In the genomic region with DNA sequence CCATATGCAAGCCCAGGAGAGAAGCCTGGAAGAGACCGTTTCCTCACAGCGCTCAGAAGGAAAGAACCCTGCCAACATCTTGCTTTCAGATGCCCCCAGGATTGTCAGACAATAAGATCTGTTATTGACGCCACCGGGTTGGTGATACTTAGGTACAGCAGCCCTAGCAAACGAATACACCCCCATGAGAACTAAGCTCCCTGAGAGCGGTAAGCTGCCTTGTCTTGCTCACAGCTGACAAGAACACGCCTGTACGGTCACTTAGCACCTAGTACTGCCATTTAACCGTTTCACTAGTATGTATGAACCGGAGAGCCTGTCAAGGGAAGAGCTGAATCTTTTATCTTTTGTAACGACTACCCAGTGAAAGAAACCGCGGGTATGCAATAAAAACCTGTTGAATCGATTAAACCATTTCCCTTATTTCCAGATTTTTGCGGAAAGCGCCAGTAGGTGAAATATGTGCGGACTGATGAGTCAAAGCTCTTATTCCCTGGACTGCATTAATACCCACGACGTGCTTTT, we compare ENCODE assay signal across 8 cellular contexts. TPM values are rescaled to one million over a fixed set of nuclear protein-coding genes. Genes with fewer than 3 reads are reported as not detected.
DNase-seq lines count a peak whose midpoint lies in the region; ATAC-seq and FAIRE-seq lines count a peak whose summit lies in the region.

No MANE protein-coding gene starts in this region.

- H3K27ac Mint-ChIP-seq in activated naive CD8-positive, alpha-beta T cell treated with anti-CD3 and anti-CD28 coated beads, Interleukin-2, amount 10 ng/mL, durations not matched to agents 7 days and 5 days: no peak overlapping the region

- H3K9ac ChIP-seq in iPS-15b (ENCODE audit: low read depth, low read length): peak overlapping the region; percentile 54

- H3K4me1 Mint-ChIP-seq in activated naive CD8-positive, alpha-beta T cell treated with anti-CD3 and anti-CD28 coated beads, Interleukin-2, amount 10 ng/mL, durations not matched to agents 7 days and 5 days: peaks cover 13% of the 10 kb centered on the region

- DNase-seq in NCI-H510A treated with DMSO at 0.1 percent for 48 hours (lab: John Stamatoyannopoulos, UW) (peak; percentile 57), NCI-H510A (lab: John Stamatoyannopoulos, UW) (no peak), HTR-8/SVneo (ENCODE audit: insufficient read length, low spot score) (no peak)
- no peak for DNase-seq in activated naive CD8-positive, alpha-beta T cell treated with anti-CD3 and anti-CD28 coated beads, Interleukin-2, amount 10 ng/mL, durations not matched to agents 7 days and 5 days

- ATAC-seq in activated naive CD8-positive, alpha-beta T cell treated with anti-CD3 and anti-CD28 coated beads, Interleukin-2, amount 10 ng/mL, durations not matched to agents 7 days and 5 days (ENCODE audit: low read depth): no peak
- ATAC-seq in HG02623 (IDR thresholded peaks at IDR 0.05; ENCODE audit: unreplicated experiment) (no peak), HG03354 (IDR thresholded peaks at IDR 0.05; ENCODE audit: poor library complexity, severe bottlenecking, unreplicated experiment) (no peak)

- peaks cover 60% of the 10 kb centered on the region for H3K27me3 Mint-ChIP-seq in activated naive CD8-positive, alpha-beta T cell treated with anti-CD3 and anti-CD28 coated beads, Interleukin-2, amount 10 ng/mL, durations not matched to agents 7 days and 5 days

- H3K9me3 Mint-ChIP-seq in activated naive CD8-positive, alpha-beta T cell treated with anti-CD3 and anti-CD28 coated beads, Interleukin-2, amount 10 ng/mL, durations not matched to agents 7 days and 5 days: peaks cover 2% of the 10 kb centered on the region

- no peak for FAIRE-seq in HTR-8/SVneo (lab: Jason Lieb, UNC)

- POLR2A ChIA-PET in activated naive CD8-positive, alpha-beta T cell treated with anti-CD3 and anti-CD28 coated beads, Interleukin-2, amount 10 ng/mL, durations not matched to agents 7 days and 5 days (lab: Charles Lee): interaction anchor here (0.6 kb wide), 1 partner anchor 173 kb away, joined by 4 read pairs; a partner anchor contains a TSS

- H3K9me3 ChIP-seq in iPS-15b (ENCODE audit: control insufficient read depth, insufficient read depth, low read length): no peaks in the 10 kb centered on the region

- peak overlapping the region; percentile 69 for H3K4me3 Mint-ChIP-seq in activated naive CD8-positive, alpha-beta T cell treated with anti-CD3 and anti-CD28 coated beads, Interleukin-2, amount 10 ng/mL, durations not matched to agents 7 days and 5 days

- H3K27me3 ChIP-seq in iPS-15b (ENCODE audit: control insufficient read depth, insufficient read depth, low read length): peaks cover 6% of the 10 kb centered on the region

- peaks cover 5% of the 10 kb centered on the region for H3K36me3 Mint-ChIP-seq in activated naive CD8-positive, alpha-beta T cell treated with anti-CD3 and anti-CD28 coated beads, Interleukin-2, amount 10 ng/mL, durations not matched to agents 7 days and 5 days

- H3K4me3 ChIP-seq in iPS-15b (ENCODE audit: low read depth, low read length): peak overlapping the region; percentile 72
- peak overlapping the region in 6 of 7 experiments; percentile 9 to 37 (median 19) for H3K4me3 ChIP-seq in skin epidermis

- no peaks in the 10 kb centered on the region for H3K36me3 ChIP-seq in iPS-15b (ENCODE audit: control insufficient read depth, insufficient read depth, low read length)

- H3K4me1 ChIP-seq in iPS-15b (ENCODE audit: control insufficient read depth, insufficient read depth, low read length): peaks cover 2% of the 10 kb centered on the region

- no peak overlapping the region for H3K27ac ChIP-seq in skin epidermis

RNA-seq across cellular contexts. Expression of a gene that starts 0.6 kb away (rescaled TPM):
- total RNA-seq in activated naive CD8-positive, alpha-beta T cell treated with anti-CD3 and anti-CD28 coated beads, Interleukin-2, amount 10 ng/mL, durations not matched to agents 7 days and 5 days: not detected
